ENCODE assay signal across 8 cellular contexts in the genomic region with DNA sequence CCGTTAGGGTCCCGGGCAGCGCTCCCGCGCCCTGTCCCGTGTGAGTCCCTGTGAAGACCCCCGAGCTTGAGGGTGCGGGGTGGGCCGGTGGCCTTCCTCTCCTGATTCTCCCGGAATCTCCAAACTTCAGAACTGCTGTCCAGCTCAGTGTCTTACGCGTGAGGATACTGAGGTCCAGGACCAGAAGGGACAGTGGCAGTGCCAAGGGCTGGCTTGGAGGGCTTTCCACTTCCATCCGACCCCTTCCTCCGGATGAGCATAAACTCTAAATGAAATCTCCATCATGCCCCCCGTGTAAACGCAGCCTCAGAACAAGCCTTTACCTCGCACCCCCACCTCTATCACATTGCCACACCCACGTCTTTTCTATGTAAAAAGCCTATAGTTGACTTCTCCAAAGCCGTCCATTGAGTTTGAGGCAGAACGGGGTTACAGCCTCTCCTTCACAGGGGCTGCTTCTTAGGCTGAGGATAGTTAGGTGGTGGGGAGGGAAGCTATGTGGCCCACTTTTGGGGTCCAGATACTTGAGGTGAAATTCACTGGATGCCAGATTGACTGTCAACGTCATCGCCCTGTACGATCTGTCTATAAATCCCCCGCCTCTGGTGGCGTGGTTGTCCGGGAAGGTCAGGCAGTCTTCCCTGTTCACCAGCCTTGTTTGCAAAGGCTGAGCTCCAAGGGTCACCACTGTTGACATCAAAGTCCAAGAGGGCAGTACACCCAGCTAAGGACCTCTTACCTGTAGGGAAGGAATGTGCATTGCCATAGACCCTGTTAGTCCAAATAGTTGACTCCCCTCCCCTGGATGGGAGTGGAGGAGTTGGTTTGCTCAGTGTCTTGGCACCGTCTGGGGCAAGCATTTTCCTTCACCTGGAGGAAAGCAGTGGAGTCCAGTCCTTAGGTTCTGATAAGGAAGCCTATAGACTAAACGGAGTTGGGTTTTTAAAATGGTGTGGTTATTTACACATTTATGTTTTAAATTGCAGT. TPM values are rescaled to one million over a fixed set of nuclear protein-coding genes. Genes with fewer than 3 reads are reported as not detected.
DNase-seq lines count a peak whose midpoint lies in the region; ATAC-seq and TF ChIP-seq lines count a peak whose summit lies in the region.

No MANE protein-coding gene starts in this region.

- no peak for DNase-seq in MG63
- DNase-seq in activated CD4-positive, CD25-positive, alpha-beta regulatory T cell treated with anti-CD3 and anti-CD28 coated beads, Interleukin-2, amount 50 U/mL, for 72 hours, result peak; percentile 56
- DNase-seq in ecto neural progenitor cell (ENCODE audit: low spot score), result peak; percentile 56
- DNase-seq in thyroid gland, result peak in 1 of 2 donors; percentile 14
- DNase-seq in GM10248 (ENCODE audit: extremely low spot score), result no peak

- H3K27ac ChIP-seq in thyroid gland, result peak overlapping the region; percentile 73 to 97 (median 87)

- H3K4me3 ChIP-seq in MG63 (peak overlapping the region; percentile 84), mucosa of stomach (ENCODE audit: low read length) (peak overlapping the region; percentile 73), thyroid gland (replicated peaks in 1 of 3) (peak overlapping the region; percentile 65 to 100 (median 95))

- H3K36me3 ChIP-seq in MG63 (no peaks in the 10 kb centered on the region; the same call in 1 of the 2 replicates), mucosa of stomach (ENCODE audit: control insufficient read depth, insufficient read depth, low read length) (no peaks in the 10 kb centered on the region), thyroid gland (no peaks in the 10 kb centered on the region)

- CTCF ChIA-PET in GM10248 (lab: Yijun Ruan, JAX), result interaction anchor here (0.8 to 4.5 kb wide), 4 partner anchors 9 to 208 kb away, joined by 3 to 23 read pairs (median 6); partner anchors contain the start of gene ARL8B

- TF ChIP-seq CTCF in thyroid gland (IDR thresholded peaks at IDR 0.05), result no peak
- no peak for TF ChIP-seq CTCF in GM10248 (IDR thresholded peaks at IDR 0.05; ENCODE audit: control extremely low read depth, extremely low read depth, low read depth, missing control alignments)

- intact Hi-C loops in thyroid gland (cut with DNase I), result loop anchor here (5.0 kb wide), 1 partner anchor 66 kb away; the partner anchor contains the start of gene ARL8B

- ATAC-seq in HG02938 (IDR thresholded peaks at IDR 0.05; ENCODE audit: unreplicated experiment), result no peak

- POLR2A ChIA-PET in GM10248 (lab: Yijun Ruan, JAX), result interaction anchor here (0.6 to 1.8 kb wide), 4 partner anchors 8 to 436 kb away, joined by 3 to 7 read pairs (median 4); no protein-coding TSS in a partner anchor

- H3K4me1 ChIP-seq in mucosa of stomach (ENCODE audit: control insufficient read depth, insufficient read depth, low read length) (peaks cover 32% of the 10 kb centered on the region), thyroid gland (peaks cover 19 to 47% of the 10 kb centered on the region in 2 donors)

- peak overlapping the region; percentile 88 for H3K9ac ChIP-seq in mucosa of stomach (ENCODE audit: low read length)

- H3K27me3 ChIP-seq in MG63 (no peaks in the 10 kb centered on the region), mucosa of stomach (ENCODE audit: control insufficient read depth, insufficient read depth, low read length) (no peaks in the 10 kb centered on the region), thyroid gland (no peaks in the 10 kb centered on the region)

- 6 to 11% methylated on average over 12 to 13 of the region's 28 CpGs for WGBS in thyroid gland, 2 donors

- peak; percentile 18 for TF ChIP-seq POLR2A in GM10847 (IDR thresholded peaks at IDR 0.05; ENCODE audit: extremely low read depth, insufficient read length)
- no peak for TF ChIP-seq POLR2A in thyroid gland (IDR thresholded peaks at IDR 0.05)

- H3K9me3 ChIP-seq in MG63, result no peaks in the 10 kb centered on the region
- no peaks in the 10 kb centered on the region for H3K9me3 ChIP-seq in mucosa of stomach (ENCODE audit: control insufficient read depth, low read length)
- H3K9me3 ChIP-seq in thyroid gland, result no peaks in the 10 kb centered on the region

RNA-seq across cellular contexts. Expression of gene EDEM1, which starts 1.2 kb away (rescaled TPM):
- total RNA-seq in MG63 (2014; rRNA removed; shearing (Covaris generic); ENCODE audit: low replicate concordance), result 11.0 and 20.5 TPM in 2 replicates
- total RNA-seq in thyroid gland, result 10 to 100 TPM; 26.1 to 58.4 (median 43.0) TPM

Comparison
In these comparisons a context has a peak if more than half of its experiments do, and no peak if none do; other contexts are left out.
1. DNase-seq: peak in activated CD4-positive, CD25-positive, alpha-beta regulatory T cell treated with anti-CD3 and anti-CD28 coated beads, Interleukin-2, amount 50 U/mL, for 72 hours (single experiment) and ecto neural progenitor cell (single experiment); none in MG63 (single experiment) and GM10248 (single experiment).
2. Peak in every context shown above with its lines, with median percentiles within 50 percentile points of each other: H3K4me3 ChIP-seq.